ENCODE assay signal across 10 cellular contexts in genomic region chr6:30200551-30201281, GRCh38. TPM values are rescaled to one million over a fixed set of nuclear protein-coding genes. Genes with fewer than 3 reads are reported as not detected.
DNase-seq lines count a peak whose midpoint lies in the region; ATAC-seq and TF ChIP-seq lines count a peak whose summit lies in the region.
"Had no signal": no experiment of that assay in that cellular context is flagged by ENCODE, and none has a peak within 500 bp of the region (broad histone marks: within the 10 kb centered on the region; RNA-seq: fewer than 3 reads in every experiment).

No MANE protein-coding gene starts in this region.

- H2BK12ac ChIP-seq in neuronal stem cell (ENCODE audit: low read length), result no peak overlapping the region

- H3K9me3 ChIP-seq in neuronal stem cell (replicated peaks in 1 of 2; ENCODE audit: control insufficient read depth in 2 of 2, insufficient read depth in 1 of 2, low read depth in 1 of 2, low read length in 2 of 2) (no peaks in the 10 kb centered on the region), A673 (ENCODE audit: low read depth, low read length, poor library complexity, severe bottlenecking) (no peaks in the 10 kb centered on the region), right cardiac atrium (ENCODE audit: control insufficient read depth, low read length) (no peaks in the 10 kb centered on the region)

- H2AFZ ChIP-seq in neuronal stem cell (ENCODE audit: low read length), result no peak overlapping the region

- H3K27me3 ChIP-seq in neuronal stem cell (ENCODE audit: control insufficient read depth in 3 of 3, insufficient read depth in 3 of 3, low read depth in 1 of 3, low read length in 3 of 3) (no peaks in the 10 kb centered on the region), A673 (replicated peaks; ENCODE audit: insufficient read depth, low read depth, low read length, poor library complexity) (no peaks in the 10 kb centered on the region), right cardiac atrium (ENCODE audit: control insufficient read depth, insufficient read depth) (no peaks in the 10 kb centered on the region)

- no peak overlapping the region for H3K4ac ChIP-seq in neuronal stem cell (ENCODE audit: low read length)

- no peak overlapping the region for H3K14ac ChIP-seq in neuronal stem cell (ENCODE audit: low read length)

- no peak overlapping the region for H2AK5ac ChIP-seq in neuronal stem cell (ENCODE audit: low read depth, low read length)

- BruUV-seq in A673 (replicated peaks; lab: Mats Ljungman, UMichigan), result no TSS peak

- intact Hi-C loops in cardiac septum (cut with DNase I), result no loop called here
- intact Hi-C loops in A673 (cut with micrococcal nuclease; ENCODE audit: unreplicated experiment), result no loop called here
- intact Hi-C loops in right cardiac atrium (cut with DNase I), result no loop called here

- no peak overlapping the region for H3K23ac ChIP-seq in neuronal stem cell (ENCODE audit: low read depth, low read length, poor library complexity)

- POLR2A ChIA-PET in A673 (lab: Charles Lee; ENCODE audit: low non-redundant PET), result no interaction called here

- ATAC-seq in GM18868 (IDR thresholded peaks at IDR 0.05; ENCODE audit: unreplicated experiment) (peak; percentile 86), HG02870 (IDR thresholded peaks at IDR 0.05; ENCODE audit: unreplicated experiment) (peak; percentile 49), right cardiac atrium (no peak)

- peaks cover 4 to 80% of the 10 kb centered on the region in 2 donors for H3K36me3 ChIP-seq in neuronal stem cell (replicated peaks in 1 of 2; ENCODE audit: control insufficient read depth in 2 of 2, insufficient read depth in 2 of 2, low read length in 2 of 2)
- H3K36me3 ChIP-seq in A673 (ENCODE audit: insufficient read depth, low read length, poor library complexity, severe bottlenecking), result peaks cover 18% of the 10 kb centered on the region

- H3K4me2 ChIP-seq in neuronal stem cell (ENCODE audit: insufficient read depth, low read length, poor library complexity, severe bottlenecking), result no peak overlapping the region

- no peaks in the 10 kb centered on the region for H3K79me1 ChIP-seq in neuronal stem cell (ENCODE audit: low read depth, low read length)

- CTCF ChIA-PET in A673 (lab: Charles Lee), result no interaction called here

- DNase-seq in SIG-M5 (lab: John Stamatoyannopoulos, UW), result peak; percentile 72
- no peak for DNase-seq in neuronal stem cell (ENCODE audit: low spot score)
- DNase-seq in cardiac septum (ENCODE audit: low spot score), result no peak
- no peak for DNase-seq in A673 (ENCODE audit: low spot score)
- DNase-seq in right cardiac atrium, result no peak
- DNase-seq in NCI-H146 treated with DMSO at 0.1 percent for 48 hours (lab: John Stamatoyannopoulos, UW; ENCODE audit: unreplicated experiment), result no peak
- DNase-seq: activated CD4-positive, alpha-beta T cell treated with anti-CD3 and anti-CD28 coated beads for 1 hour had no signal

- H4K8ac ChIP-seq in neuronal stem cell (ENCODE audit: low read depth, low read length), result peak overlapping the region; percentile 19

- H2BK120ac ChIP-seq in neuronal stem cell (ENCODE audit: low read depth, low read length), result no peak overlapping the region

- no peak overlapping the region for H4K91ac ChIP-seq in neuronal stem cell (ENCODE audit: low read depth, low read length, poor library complexity)

- no CpG with 5 or more reads among the region's 6 CpGs for WGBS in neuronal stem cell (ENCODE audit: extremely low coverage in 2 of 2, insufficient read length in 2 of 2, insufficient replicate concordance in 1 of 2), 2 donors
- WGBS in right cardiac atrium, result 75% methylated on average over 6 of the region's 6 CpGs

- no peak overlapping the region for H3K18ac ChIP-seq in neuronal stem cell (ENCODE audit: low read length)

- no peak for TF ChIP-seq CTCF in A673 (conservative IDR thresholded peaks at IDR 0.05; ENCODE audit: low read depth, low read length)

- H3K4me1 ChIP-seq in neuronal stem cell (ENCODE audit: control insufficient read depth in 2 of 2, insufficient read depth in 1 of 2, low read depth in 1 of 2, low read length in 2 of 2), result no peaks in the 10 kb centered on the region
- H3K4me1 ChIP-seq in A673 (ENCODE audit: insufficient read depth, low read length, poor library complexity, severe bottlenecking), result no peaks in the 10 kb centered on the region
- no peaks in the 10 kb centered on the region for H3K4me1 ChIP-seq in right cardiac atrium (ENCODE audit: control insufficient read depth, insufficient read depth, low read length)

- H3K4me3 ChIP-seq in neuronal stem cell (ENCODE audit: low read length in 2 of 2), result no peak overlapping the region
- H3K4me3 ChIP-seq in A673 (ENCODE audit: low read depth, low read length, poor library complexity, severe bottlenecking), result no peak overlapping the region
- no peak overlapping the region for H3K4me3 ChIP-seq in right cardiac atrium (ENCODE audit: low read length)

- H3K27ac ChIP-seq in neuronal stem cell (replicated peaks; ENCODE audit: low read length), result no peak overlapping the region
- H3K27ac ChIP-seq in A673 (ENCODE audit: low read depth, low read length, poor library complexity, severe bottlenecking), result no peak overlapping the region
- H3K27ac ChIP-seq in right cardiac atrium (ENCODE audit: low read length), result no peak overlapping the region

- no peak overlapping the region for H2BK15ac ChIP-seq in neuronal stem cell (ENCODE audit: low read length)

- H2BK5ac ChIP-seq in neuronal stem cell (ENCODE audit: low read length), result no peak overlapping the region

- no peak overlapping the region for H3K9ac ChIP-seq in neuronal stem cell (ENCODE audit: low read depth, low read length, poor library complexity)

RNA-seq across cellular contexts. Expression of gene TRIM26, which starts 12.5 kb away (rescaled TPM):
- polyA plus RNA-seq in neuronal stem cell (2013, experiment 1 of 2), result 8.7 TPM
- polyA plus RNA-seq in neuronal stem cell (2013, experiment 2 of 2), result 8.4 TPM
- total RNA-seq in cardiac septum (24.2 TPM), A673 (2021) (38.6 and 41.3 TPM in 2 replicates), right cardiac atrium (10 to 100 TPM; 19.9 to 27.1 (median 25.1) TPM)
- polyA plus RNA-seq in right cardiac atrium, result 19.6 TPM

RNA-seq across cellular contexts. Expression of gene TRIM15, which starts 37.4 kb away (rescaled TPM):
- 0.07 TPM for polyA plus RNA-seq in neuronal stem cell (2013, experiment 1 of 2)
- polyA plus RNA-seq in neuronal stem cell (2013, experiment 2 of 2), result 0.04 TPM
- total RNA-seq in cardiac septum, result not detected
- not detected in 2 replicates for total RNA-seq in A673 (2021)
- total RNA-seq in right cardiac atrium, result not detected
- not detected for polyA plus RNA-seq in right cardiac atrium
- total RNA-seq: glomerular endothelial cell had no signal

RNA-seq across cellular contexts. Expression of gene TRIM10, which starts 39.7 kb away (rescaled TPM):
- polyA plus RNA-seq in neuronal stem cell (2013, experiment 1 of 2), result not detected
- polyA plus RNA-seq in neuronal stem cell (2013, experiment 2 of 2), result not detected
- total RNA-seq in cardiac septum (0.08 TPM), A673 (2021) (not detected in 2 replicates), right cardiac atrium (not detected)
- not detected for polyA plus RNA-seq in right cardiac atrium
- total RNA-seq: glomerular endothelial cell had no signal

Comparison
In these comparisons a context has a peak if more than half of its experiments do, and no peak if none do; other contexts are left out.
1. ATAC-seq: peak in GM18868 (single experiment) and HG02870 (single experiment); none in right cardiac atrium (0 of 2).